ENCODE assay signal across 8 cellular contexts in genomic region chr2:70994055-70994444, GRCh38. TPM values are rescaled to one million over a fixed set of nuclear protein-coding genes. Genes with fewer than 3 reads are reported as not detected.
DNase-seq lines count a peak whose midpoint lies in the region; ATAC-seq, FAIRE-seq and TF ChIP-seq lines count a peak whose summit lies in the region.

No MANE protein-coding gene starts in this region.

- DNase-seq in A549 (ENCODE audit: low read depth in 1 of 2, low spot score in 1 of 2) (no peak), immature natural killer cell (no peak), iPS-NIHi11 (ENCODE audit: low spot score) (no peak), DMS53 (lab: John Stamatoyannopoulos, UW) (no peak), NCI-H1417 treated with DMSO at 0.1 percent for 48 hours (lab: John Stamatoyannopoulos, UW) (no peak)
- no peak for DNase-seq in activated T-helper 2 cell treated with anti-CD3 and anti-CD28 coated beads, Interferon-gamma antibody, Interleukin-2, Interleukin-4, amounts not matched to agents 10 μg/mL and 5 μg/mL and 100 μg/mL, durations not matched to agents 14 hours and 24 hours and 36 hours (ENCODE audit: low spot score)

- TF ChIP-seq RAD21 in A549 (conservative IDR thresholded peaks at IDR 0.05 in 1 of 2, IDR thresholded peaks at IDR 0.05 in 1 of 2): no peak

- H3K27me3 ChIP-seq in subcutaneous abdominal adipose tissue (ENCODE audit: control insufficient read depth in 5 of 5, insufficient read depth in 4 of 5, low read length in 5 of 5): no peaks in the 10 kb centered on the region

- CTCF ChIA-PET in A549 (lab: Yijun Ruan, JAX): interaction anchor here (1.0 to 1.3 kb wide), 3 partner anchors 10 to 13 kb away, joined by 4 to 5 read pairs (median 4); no protein-coding TSS in a partner anchor

- peaks cover 33% of the 10 kb centered on the region for H3K36me3 Mint-ChIP-seq in activated T-helper 2 cell treated with anti-CD3 and anti-CD28 coated beads, Interferon-gamma antibody, Interleukin-2, Interleukin-4, amounts not matched to agents 10 μg/mL and 5 μg/mL and 100 μg/mL, durations not matched to agents 14 hours and 24 hours and 36 hours (ENCODE audit: low read depth)
- peaks cover 3 to 6% (median 4%) of the 10 kb centered on the region in 3 donors for H3K36me3 Mint-ChIP-seq in immature natural killer cell

- TF ChIP-seq POLR2A in A549 (IDR thresholded peaks at IDR 0.05; ENCODE audit: low read length): no peak

- H3K36me3 ChIP-seq in subcutaneous abdominal adipose tissue (ENCODE audit: control insufficient read depth in 5 of 5, insufficient read depth in 5 of 5, low read length in 5 of 5): peaks cover 5 to 29% (median 28%) of the 10 kb centered on the region in 5 donors

- peak overlapping the region; percentile 88 to 99 (median 95) for H3K9ac ChIP-seq in subcutaneous abdominal adipose tissue (ENCODE audit: low read length in 5 of 5)

- peak overlapping the region; percentile 95 for H3K27ac Mint-ChIP-seq in activated T-helper 2 cell treated with anti-CD3 and anti-CD28 coated beads, Interferon-gamma antibody, Interleukin-2, Interleukin-4, amounts not matched to agents 10 μg/mL and 5 μg/mL and 100 μg/mL, durations not matched to agents 14 hours and 24 hours and 36 hours
- H3K27ac Mint-ChIP-seq in immature natural killer cell: peak overlapping the region; percentile 94 to 99 (median 97)

- under 1% methylated on average over 18 of the region's 19 CpGs for WGBS in A549 (ENCODE audit: missing lambda C conversion rate)

- POLR2A ChIA-PET in A549 (lab: Yijun Ruan, JAX): no interaction called here

- H3K9me3 Mint-ChIP-seq in activated T-helper 2 cell treated with anti-CD3 and anti-CD28 coated beads, Interferon-gamma antibody, Interleukin-2, Interleukin-4, amounts not matched to agents 10 μg/mL and 5 μg/mL and 100 μg/mL, durations not matched to agents 14 hours and 24 hours and 36 hours: no peaks in the 10 kb centered on the region
- H3K9me3 Mint-ChIP-seq in immature natural killer cell: peaks cover 0 to 2% (median 0%) of the 10 kb centered on the region in 6 donors

- no peak for FAIRE-seq in A549 (lab: Jason Lieb, UNC)

- H3K4me1 Mint-ChIP-seq in activated T-helper 2 cell treated with anti-CD3 and anti-CD28 coated beads, Interferon-gamma antibody, Interleukin-2, Interleukin-4, amounts not matched to agents 10 μg/mL and 5 μg/mL and 100 μg/mL, durations not matched to agents 14 hours and 24 hours and 36 hours (ENCODE audit: low read depth): peaks cover 28% of the 10 kb centered on the region
- H3K4me1 Mint-ChIP-seq in immature natural killer cell: peaks cover 34 to 40% of the 10 kb centered on the region in 2 donors

- H3K27me3 Mint-ChIP-seq in activated T-helper 2 cell treated with anti-CD3 and anti-CD28 coated beads, Interferon-gamma antibody, Interleukin-2, Interleukin-4, amounts not matched to agents 10 μg/mL and 5 μg/mL and 100 μg/mL, durations not matched to agents 14 hours and 24 hours and 36 hours (ENCODE audit: low read depth): no peaks in the 10 kb centered on the region
- peaks cover 2 to 6% (median 2%) of the 10 kb centered on the region in 3 donors for H3K27me3 Mint-ChIP-seq in immature natural killer cell (ENCODE audit: low read depth in 3 of 3)

- intact Hi-C loops in activated T-helper 2 cell treated with anti-CD3 and anti-CD28 coated beads, Interferon-gamma antibody, Interleukin-2, Interleukin-4, amounts not matched to agents 10 μg/mL and 5 μg/mL and 100 μg/mL, durations not matched to agents 14 hours and 24 hours and 36 hours (cut with micrococcal nuclease): loop anchor here (2.0 to 10.0 kb wide), 4 partner anchors 17 to 699 kb away; partner anchors contain the start of genes PAIP2B and SNRPG

- H3K4me2 ChIP-seq in A549: peak overlapping the region; percentile 97

- peaks cover 17% of the 10 kb centered on the region; the same call in 2 of the 3 replicates for H3K4me1 ChIP-seq in A549
- H3K4me1 ChIP-seq in subcutaneous abdominal adipose tissue (ENCODE audit: control insufficient read depth in 5 of 5, insufficient read depth in 5 of 5, low read length in 5 of 5): peaks cover 12 to 29% (median 24%) of the 10 kb centered on the region in 5 donors

- H3K4me3 Mint-ChIP-seq in activated T-helper 2 cell treated with anti-CD3 and anti-CD28 coated beads, Interferon-gamma antibody, Interleukin-2, Interleukin-4, amounts not matched to agents 10 μg/mL and 5 μg/mL and 100 μg/mL, durations not matched to agents 14 hours and 24 hours and 36 hours (ENCODE audit: low read depth): peak overlapping the region; percentile 97
- H3K4me3 Mint-ChIP-seq in immature natural killer cell: peak overlapping the region; percentile 97 to 99 (median 98)

- H3K27ac ChIP-seq in A549 (peak overlapping the region; percentile 81 to 96), subcutaneous abdominal adipose tissue (ENCODE audit: low read depth, low read length) (peak overlapping the region; percentile 42)

- H3K9me3 ChIP-seq in A549 (no peaks in the 10 kb centered on the region), subcutaneous abdominal adipose tissue (ENCODE audit: control insufficient read depth in 5 of 5, low read length in 5 of 5) (no peaks in the 10 kb centered on the region)

- ATAC-seq in A549: peak in 1 of 2 experiments; percentile 8; a peak in 3 of 6 replicates
- ATAC-seq in GM21786 (IDR thresholded peaks at IDR 0.05; ENCODE audit: unreplicated experiment): peak; percentile 19

- TF ChIP-seq EP300 in A549 (IDR thresholded peaks at IDR 0.05): no peak

- H3K4me3 ChIP-seq in A549 (peak overlapping the region; percentile 83), subcutaneous abdominal adipose tissue (ENCODE audit: low read depth in 1 of 5, low read length in 5 of 5) (peak overlapping the region; percentile 87 to 94 (median 91))

- no peak for TF ChIP-seq CTCF in A549 (IDR thresholded peaks at IDR 0.05)

TF ChIP-seq in A549, 52 proteins besides CTCF, POLR2A, EP300 and RAD21 (continues in another document):
- no peak for TF ChIP-seq JUNB (IDR thresholded peaks at IDR 0.05)
- TF ChIP-seq BCL3 (IDR thresholded peaks at IDR 0.05): no peak
- TF ChIP-seq CEBPB (IDR thresholded peaks at IDR 0.05): no peak
- no peak for TF ChIP-seq ZSCAN20 (CRISPR knock-in tag; IDR thresholded peaks at IDR 0.05)
- no peak for TF ChIP-seq NR3C1 (IDR thresholded peaks at IDR 0.05)
- TF ChIP-seq TFCP2L1 (CRISPR knock-in tag; IDR thresholded peaks at IDR 0.05): no peak
- no peak for TF ChIP-seq MAZ (IDR thresholded peaks at IDR 0.05; ENCODE audit: borderline replicate concordance, low read depth, low read length)
- TF ChIP-seq HOXB13 (CRISPR knock-in tag; IDR thresholded peaks at IDR 0.05; ENCODE audit: low read depth): no peak
- TF ChIP-seq PHF8 (IDR thresholded peaks at IDR 0.05; ENCODE audit: borderline replicate concordance, low read depth): no peak
- no peak for TF ChIP-seq BHLHE40 (IDR thresholded peaks at IDR 0.05; ENCODE audit: low read depth, low read length)
- TF ChIP-seq GATA3 (IDR thresholded peaks at IDR 0.05; ENCODE audit: borderline replicate concordance): no peak
- no peak for TF ChIP-seq HDAC2 (IDR thresholded peaks at IDR 0.05)

RNA-seq across cellular contexts. Expression of gene TEX261, which starts 0.6 kb away (rescaled TPM):
- 87.1 and 109 TPM in 2 replicates for polyA plus RNA-seq in A549 (2011; rRNA removed)
- 82.2 and 86.0 TPM in 2 replicates for polyA plus RNA-seq in A549 (2012; cell fraction: cytosol; rRNA removed)
- 52.7 and 65.2 TPM in 2 replicates for polyA plus RNA-seq in A549 (2012; cell fraction: nucleus; rRNA removed)
- 71.3 to 76.3 TPM (median 73.6 TPM) in 3 replicates for polyA plus RNA-seq in A549 (2017; fragmentation: RNase III; extraction: RNeasy Plus Mini Kit Qiagen cat#74134 plus additional on column Dnase treatment)
- 115 and 136 TPM in 2 replicates for polyA minus RNA-seq in A549 (2011; rRNA and poly(A)+ RNA removed)
- 67.9 and 68.8 TPM in 2 replicates for total RNA-seq in activated T-helper 2 cell treated with anti-CD3 and anti-CD28 coated beads, Interferon-gamma antibody, Interleukin-2, Interleukin-4, amounts not matched to agents 10 μg/mL and 5 μg/mL and 100 μg/mL, durations not matched to agents 14 hours and 24 hours and 36 hours
- 10 to 100 TPM; 25.8 to 44.7 (median 41.9) TPM for polyA plus RNA-seq in immature natural killer cell

RNA-seq across cellular contexts. Expression of gene ANKRD53, which starts 15.6 kb away (rescaled TPM):
- polyA plus RNA-seq in A549 (2011; rRNA removed) (not detected in 2 replicates), A549 (2017; fragmentation: RNase III; extraction: RNeasy Plus Mini Kit Qiagen cat#74134 plus additional on column Dnase treatment) (not detected in 3 replicates), immature natural killer cell (under 1 TPM; 0.18 to 0.51 (median 0.30) TPM)
- 0.03 TPM in 1 of 2 replicates, not detected in the other for polyA plus RNA-seq in A549 (2012; cell fraction: cytosol; rRNA removed)
- polyA plus RNA-seq in A549 (2012; cell fraction: nucleus; rRNA removed): 0.17 and 0.37 TPM in 2 replicates
- not detected in 2 replicates for polyA minus RNA-seq in A549 (2011; rRNA and poly(A)+ RNA removed)
- total RNA-seq in activated T-helper 2 cell treated with anti-CD3 and anti-CD28 coated beads, Interferon-gamma antibody, Interleukin-2, Interleukin-4, amounts not matched to agents 10 μg/mL and 5 μg/mL and 100 μg/mL, durations not matched to agents 14 hours and 24 hours and 36 hours: not detected in 2 replicates

RNA-seq across cellular contexts. Expression of gene ATP6V1B1, which starts 58.4 kb away (rescaled TPM):
- polyA plus RNA-seq in A549 (2011; rRNA removed) (1.9 and 3.2 TPM in 2 replicates), A549 (2017; fragmentation: RNase III; extraction: RNeasy Plus Mini Kit Qiagen cat#74134 plus additional on column Dnase treatment) (2.5 to 2.8 TPM (median 2.7 TPM) in 3 replicates), immature natural killer cell (not detected)
- 2.1 and 2.2 TPM in 2 replicates for polyA plus RNA-seq in A549 (2012; cell fraction: cytosol; rRNA removed)
- polyA plus RNA-seq in A549 (2012; cell fraction: nucleus; rRNA removed): 25.8 and 27.3 TPM in 2 replicates
- polyA minus RNA-seq in A549 (2011; rRNA and poly(A)+ RNA removed): 0.58 and 3.0 TPM in 2 replicates
- total RNA-seq in activated T-helper 2 cell treated with anti-CD3 and anti-CD28 coated beads, Interferon-gamma antibody, Interleukin-2, Interleukin-4, amounts not matched to agents 10 μg/mL and 5 μg/mL and 100 μg/mL, durations not matched to agents 14 hours and 24 hours and 36 hours: not detected in 2 replicates
